Comparison of ENCODE assay signal across 15 cellular contexts in the genomic region with DNA sequence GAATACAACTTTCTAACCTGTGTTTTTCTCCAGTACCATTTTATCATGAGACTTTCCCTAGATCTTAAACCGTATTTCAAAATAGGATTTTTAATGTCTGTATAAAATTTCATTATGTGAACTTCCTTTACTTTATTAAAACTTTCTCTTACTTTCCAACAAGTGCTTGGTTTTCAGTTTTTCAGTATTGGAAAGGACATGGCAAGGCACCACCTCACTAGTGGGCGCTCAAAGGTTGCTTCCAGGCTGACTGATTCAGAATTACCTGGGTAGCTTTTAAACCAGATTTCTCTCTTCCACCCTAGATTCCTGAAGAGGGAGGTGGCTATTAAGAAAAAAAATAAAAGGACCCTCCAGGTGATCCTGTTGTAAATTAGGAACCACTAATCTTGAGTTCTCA.
DNase-seq lines count a peak whose midpoint lies in the region; ATAC-seq and TF ChIP-seq lines count a peak whose summit lies in the region.
"Had no signal": no experiment of that assay in that cellular context is flagged by ENCODE, and none has a peak within 500 bp of the region (broad histone marks: within the 10 kb centered on the region; RNA-seq: fewer than 3 reads in every experiment).

No MANE protein-coding gene starts in this region.

- no peak overlapping the region for H3K4me3 Mint-ChIP-seq in osteocyte (ENCODE audit: unreplicated experiment)

- H3K27ac Mint-ChIP-seq in osteocyte (ENCODE audit: unreplicated experiment), result no peak overlapping the region

- H3K4me3 ChIP-seq in astrocyte of the cerebellum (ENCODE audit: low read depth, low read length), result no peak overlapping the region
- H3K4me3 ChIP-seq: SJSA1, spleen had no signal

- H3K9me3 Mint-ChIP-seq in osteocyte (ENCODE audit: unreplicated experiment), result no peaks in the 10 kb centered on the region

- H3K36me3 Mint-ChIP-seq in osteocyte (ENCODE audit: unreplicated experiment), result no peaks in the 10 kb centered on the region

- DNase-seq in NCI-H345 (lab: John Stamatoyannopoulos, UW), result peak; percentile 9
- DNase-seq in NCI-H345 treated with DMSO at 0.1 percent for 48 hours (lab: John Stamatoyannopoulos, UW; ENCODE audit: unreplicated experiment), result no peak
- no peak for DNase-seq in astrocyte of the cerebellum (ENCODE audit: low read depth)
- DNase-seq in osteocyte (ENCODE audit: extremely low spot score, unreplicated experiment), result no peak
- DNase-seq: activated effector memory CD4-positive, alpha-beta T cell treated with anti-CD3 and anti-CD28 coated beads, Interleukin-2, amount 50 U/mL, for 16 hours; foreskin fibroblast; NCI-H1092 treated with DMSO at 0.1 percent for 48 hours; NCI-H524 treated with DMSO at 0.1 percent for 48 hours; spleen; substantia nigra had no signal

- no peak for ATAC-seq in HG02973 (IDR thresholded peaks at IDR 0.05; ENCODE audit: unreplicated experiment)
- ATAC-seq in HG03097 (IDR thresholded peaks at IDR 0.05; ENCODE audit: low FRiP score, unreplicated experiment), result no peak
- no peak for ATAC-seq in GM18505 (IDR thresholded peaks at IDR 0.05; ENCODE audit: unreplicated experiment)

- no peak for TF ChIP-seq POLR2A in GM18505 (IDR thresholded peaks at IDR 0.05; ENCODE audit: borderline replicate concordance, extremely low read depth, insufficient read depth, insufficient read length)

- in situ Hi-C loops in astrocyte of the cerebellum (cut with HindIII; ENCODE audit: low sequenced_read_pairs), result no loop called here

- peak; percentile 17; the same call in 1 of the 2 replicates for TF ChIP-seq RAD21 in Ishikawa (IDR thresholded peaks at IDR 0.05; ENCODE audit: low read depth)

- no peak for TF ChIP-seq EP300 in Ishikawa (IDR thresholded peaks at IDR 0.05; ENCODE audit: borderline replicate concordance)

- no peaks in the 10 kb centered on the region for H3K4me1 Mint-ChIP-seq in osteocyte (ENCODE audit: unreplicated experiment)

- TF ChIP-seq CTCF in astrocyte of the cerebellum (IDR thresholded peaks at IDR 0.05; ENCODE audit: low read depth, low read length, missing control alignments) (peak; percentile 33), osteocyte (IDR thresholded peaks at IDR 0.05) (peak; percentile 33)

- peaks cover 10% of the 10 kb centered on the region for H3K27me3 Mint-ChIP-seq in osteocyte (ENCODE audit: unreplicated experiment)

TF ChIP-seq in Ishikawa, 13 proteins besides CTCF, POLR2A, EP300 and RAD21:
- no peak for TF ChIP-seq TCF12 (IDR thresholded peaks at IDR 0.05; ENCODE audit: low read depth)
- TF ChIP-seq, protein P1, sequence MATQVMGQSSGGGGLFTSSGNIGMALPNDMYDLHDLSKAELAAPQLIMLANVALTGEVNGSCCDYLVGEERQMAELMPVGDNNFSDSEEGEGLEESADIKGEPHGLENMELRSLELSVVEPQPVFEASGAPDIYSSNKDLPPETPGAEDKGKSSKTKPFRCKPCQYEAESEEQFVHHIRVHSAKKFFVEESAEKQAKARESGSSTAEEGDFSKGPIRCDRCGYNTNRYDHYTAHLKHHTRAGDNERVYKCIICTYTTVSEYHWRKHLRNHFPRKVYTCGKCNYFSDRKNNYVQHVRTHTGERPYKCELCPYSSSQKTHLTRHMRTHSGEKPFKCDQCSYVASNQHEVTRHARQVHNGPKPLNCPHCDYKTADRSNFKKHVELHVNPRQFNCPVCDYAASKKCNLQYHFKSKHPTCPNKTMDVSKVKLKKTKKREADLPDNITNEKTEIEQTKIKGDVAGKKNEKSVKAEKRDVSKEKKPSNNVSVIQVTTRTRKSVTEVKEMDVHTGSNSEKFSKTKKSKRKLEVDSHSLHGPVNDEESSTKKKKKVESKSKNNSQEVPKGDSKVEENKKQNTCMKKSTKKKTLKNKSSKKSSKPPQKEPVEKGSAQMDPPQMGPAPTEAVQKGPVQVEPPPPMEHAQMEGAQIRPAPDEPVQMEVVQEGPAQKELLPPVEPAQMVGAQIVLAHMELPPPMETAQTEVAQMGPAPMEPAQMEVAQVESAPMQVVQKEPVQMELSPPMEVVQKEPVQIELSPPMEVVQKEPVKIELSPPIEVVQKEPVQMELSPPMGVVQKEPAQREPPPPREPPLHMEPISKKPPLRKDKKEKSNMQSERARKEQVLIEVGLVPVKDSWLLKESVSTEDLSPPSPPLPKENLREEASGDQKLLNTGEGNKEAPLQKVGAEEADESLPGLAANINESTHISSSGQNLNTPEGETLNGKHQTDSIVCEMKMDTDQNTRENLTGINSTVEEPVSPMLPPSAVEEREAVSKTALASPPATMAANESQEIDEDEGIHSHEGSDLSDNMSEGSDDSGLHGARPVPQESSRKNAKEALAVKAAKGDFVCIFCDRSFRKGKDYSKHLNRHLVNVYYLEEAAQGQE (IDR thresholded peaks at IDR 0.05; ENCODE audit: low read depth), result no peak
- TF ChIP-seq NFIC (IDR thresholded peaks at IDR 0.05), result no peak
- no peak for TF ChIP-seq CEBPB (IDR thresholded peaks at IDR 0.05)
TF ChIP-seq in Ishikawa: peak in this region for 0.
